Comparison of ENCODE assay signal across 35 cellular contexts in the genomic region with DNA sequence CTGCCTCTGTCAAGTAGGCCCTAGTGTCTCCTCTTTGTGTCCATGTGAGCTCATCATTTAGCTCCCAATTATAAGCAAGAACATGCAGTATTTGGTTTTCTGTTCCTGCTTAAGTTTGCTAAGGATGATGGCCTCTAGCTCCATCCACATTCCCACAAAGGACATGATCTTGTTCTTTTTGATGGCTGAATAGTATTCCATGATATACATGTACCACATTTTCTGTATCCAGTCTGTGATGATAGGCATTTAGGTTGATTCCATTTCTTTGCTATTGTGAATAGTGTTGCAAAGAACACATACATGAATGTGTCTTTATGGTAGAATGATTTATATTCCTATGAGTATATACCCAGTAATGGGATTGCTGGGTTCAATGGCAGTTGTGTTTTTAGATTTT.
"Had no signal": no experiment of that assay in that cellular context is flagged by ENCODE, and none has a peak within 500 bp of the region (broad histone marks: within the 10 kb centered on the region; RNA-seq: fewer than 3 reads in every experiment).

No MANE protein-coding gene starts in this region.

- H3K4me3 ChIP-seq: MG63 had no signal

- H3K36me3 ChIP-seq: MG63 had no signal

- DNase-seq: Karpas-422, Kasumi-1, MG63, MM.1S, MV-4-11, NCI-H1048, NCI-H1092, NCI-H1092 treated with DMSO at 0.1 percent for 48 hours, NCI-H1105, NCI-H1105 treated with DMSO at 0.1 percent for 48 hours, NCI-H1417, NCI-H1417 treated with DMSO at 0.1 percent for 48 hours, NCI-H1436, NCI-H1436 treated with DMSO at 0.1 percent for 48 hours, NCI-H146, NCI-H1694, NCI-H1694 treated with DMSO at 0.1 percent for 48 hours, NCI-H187, NCI-H187 treated with DMSO at 0.1 percent for 48 hours, NCI-H1930, NCI-H2029, NCI-H2029 treated with DMSO at 0.1 percent for 48 hours, NCI-H2081, NCI-H2081 treated with DMSO at 0.1 percent for 48 hours, NCI-H2107, NCI-H2171, NCI-H2171 treated with DMSO at 0.1 percent for 48 hours, NCI-H2227 treated with DMSO at 0.1 percent for 48 hours, NCI-H226, NCI-H345, NCI-H446, NCI-H446 treated with DMSO at 0.1 percent for 48 hours, NCI-H510A, NCI-H510A treated with DMSO at 0.1 percent for 48 hours, NCI-H524 had no signal

- H3K27me3 ChIP-seq: MG63 had no signal
